Comparison of ENCODE assay signal across 19 cellular contexts in genomic region chr7:101486056-101486763, GRCh38.
DNase-seq lines count a peak whose midpoint lies in the region; ATAC-seq and TF ChIP-seq lines count a peak whose summit lies in the region.
"Had no signal": no experiment of that assay in that cellular context is flagged by ENCODE, and none has a peak within 500 bp of the region (broad histone marks: within the 10 kb centered on the region; RNA-seq: fewer than 3 reads in every experiment).

No MANE protein-coding gene starts in this region.

- no peaks in the 10 kb centered on the region for H3K9me2 ChIP-seq in MM.1S (replicated peaks; ENCODE audit: insufficient read depth, low read length)

- no peaks in the 10 kb centered on the region for H3K9me3 Mint-ChIP-seq in neural progenitor cell
- H3K9me3 Mint-ChIP-seq: stimulated activated naive CD8-positive, alpha-beta T cell treated with anti-CD3 and anti-CD28 coated beads, Interleukin-15, Interleukin-2, amounts not matched to agents 100 ng/mL and 50 ng/mL, for 24 hours had no signal

- no peak for TF ChIP-seq CTCF in neural progenitor cell (IDR thresholded peaks at IDR 0.05)
- no peak for TF ChIP-seq CTCF in MM.1S (IDR thresholded peaks at IDR 0.05; ENCODE audit: low read length)

- no peaks in the 10 kb centered on the region for H3K36me3 Mint-ChIP-seq in neural progenitor cell

- no peaks in the 10 kb centered on the region for H3K79me2 ChIP-seq in neural progenitor cell (ENCODE audit: low read depth)
- no peaks in the 10 kb centered on the region for H3K79me2 ChIP-seq in MM.1S (ENCODE audit: low read length)

- H3K27ac ChIP-seq in SJCRH30: peak overlapping the region; percentile 97
- peak overlapping the region; percentile 42 for H3K27ac ChIP-seq in neural progenitor cell
- H3K27ac ChIP-seq in MM.1S (ENCODE audit: low read length): no peak overlapping the region
- H3K27ac ChIP-seq: dorsolateral prefrontal cortex, neutrophil, skin epidermis, vagina, WERI-Rb-1 had no signal

- H3K4me1 ChIP-seq in SJCRH30 (peaks cover 35% of the 10 kb centered on the region), neural progenitor cell (peaks cover 19% of the 10 kb centered on the region), MM.1S (ENCODE audit: low read length) (no peaks in the 10 kb centered on the region)
- H3K4me1 ChIP-seq: vagina had no signal

- peaks cover 17% of the 10 kb centered on the region for H3K4me1 Mint-ChIP-seq in neural progenitor cell
- H3K4me1 Mint-ChIP-seq: B cell had no signal

- H3F3A ChIP-seq in neural progenitor cell (ENCODE audit: low read depth) (peaks cover 23% of the 10 kb centered on the region), MM.1S (ENCODE audit: insufficient read depth, low read length) (no peaks in the 10 kb centered on the region)

- H3K4me3 ChIP-seq in SJCRH30 (peak overlapping the region; percentile 45), neural progenitor cell (peak overlapping the region; percentile 17), MM.1S (ENCODE audit: low read length) (no peak overlapping the region)
- H3K4me3 ChIP-seq: dorsolateral prefrontal cortex, lung, skin epidermis had no signal

- peaks cover 5% of the 10 kb centered on the region for H4K20me1 ChIP-seq in neural progenitor cell (ENCODE audit: low read depth)
- H4K20me1 ChIP-seq in MM.1S (ENCODE audit: insufficient read depth, low read length): no peaks in the 10 kb centered on the region

- no peaks in the 10 kb centered on the region for H3K27me3 Mint-ChIP-seq in neural progenitor cell (ENCODE audit: insufficient read depth, low read depth)

- H3K27ac Mint-ChIP-seq in neural progenitor cell: no peak overlapping the region
- H3K27ac Mint-ChIP-seq: B cell; stimulated activated naive CD8-positive, alpha-beta T cell treated with anti-CD3 and anti-CD28 coated beads, Interleukin-15, Interleukin-2, amounts not matched to agents 100 ng/mL and 50 ng/mL, for 24 hours had no signal

- H3K9ac ChIP-seq in neural progenitor cell (no peak overlapping the region), MM.1S (ENCODE audit: low read length) (no peak overlapping the region)

- ATAC-seq in HG02981 (IDR thresholded peaks at IDR 0.05; ENCODE audit: unreplicated experiment): no peak

- peak; percentile 84 for DNase-seq in ELF-1 (ENCODE audit: low read depth, low spot score)
- peak; percentile 82 to 88 for DNase-seq in SJCRH30
- DNase-seq in fibroblast of the conjunctiva (ENCODE audit: low read depth): peak; percentile 9
- DNase-seq in neural progenitor cell (ENCODE audit: low spot score): peak; percentile 79
- DNase-seq in GOT3 (lab: John Stamatoyannopoulos, UW): no peak
- DNase-seq in activated CD4-positive, alpha-beta T cell treated with anti-CD3 and anti-CD28 coated beads, Interleukin-2, amount 50 U/mL, for 4 hours: no peak
- no peak for DNase-seq in MM.1S
- DNase-seq: activated effector memory CD4-positive, alpha-beta T cell treated with anti-CD3 and anti-CD28 coated beads, Interleukin-2, amount 50 U/mL, for 16 hours; DMS79 treated with DMSO at 0.1 percent for 48 hours; dorsolateral prefrontal cortex; NCI-H1694 treated with DMSO at 0.1 percent for 48 hours; WERI-Rb-1 had no signal

- H3K36me3 ChIP-seq in SJCRH30 (no peaks in the 10 kb centered on the region), neural progenitor cell (no peaks in the 10 kb centered on the region), MM.1S (replicated peaks; ENCODE audit: insufficient read depth, low read length) (no peaks in the 10 kb centered on the region)
- H3K36me3 ChIP-seq: neutrophil, vagina, WERI-Rb-1 had no signal

- H3K4me3 Mint-ChIP-seq in neural progenitor cell: no peak overlapping the region
- H3K4me3 Mint-ChIP-seq: B cell; stimulated activated naive CD8-positive, alpha-beta T cell treated with anti-CD3 and anti-CD28 coated beads, Interleukin-15, Interleukin-2, amounts not matched to agents 100 ng/mL and 50 ng/mL, for 24 hours had no signal

- H3K9me3 ChIP-seq in SJCRH30 (replicated peaks) (no peaks in the 10 kb centered on the region), neural progenitor cell (ENCODE audit: low read depth) (no peaks in the 10 kb centered on the region), MM.1S (replicated peaks; ENCODE audit: insufficient read depth, low read length) (no peaks in the 10 kb centered on the region)
- H3K9me3 ChIP-seq: neutrophil, vagina had no signal

- peak overlapping the region; percentile 68 for H3K4me2 ChIP-seq in neural progenitor cell
- no peak overlapping the region for H3K4me2 ChIP-seq in MM.1S (ENCODE audit: low read depth, low read length)

- H2AFZ ChIP-seq in neural progenitor cell (replicated peaks): peak overlapping the region; percentile 37
- no peak overlapping the region for H2AFZ ChIP-seq in MM.1S (ENCODE audit: low read length)

- H3K27me3 ChIP-seq in SJCRH30 (no peaks in the 10 kb centered on the region), neural progenitor cell (no peaks in the 10 kb centered on the region), MM.1S (replicated peaks; ENCODE audit: insufficient read depth, low read length) (peaks cover 64% of the 10 kb centered on the region)
- H3K27me3 ChIP-seq: neutrophil, vagina had no signal

Comparison
In these comparisons a context has a peak if more than half of its experiments do, and no peak if none do; other contexts are left out.
1. DNase-seq: peak in ELF-1 (single experiment), SJCRH30 (2 of 2), fibroblast of the conjunctiva (single experiment) and neural progenitor cell (single experiment); none in GOT3 (single experiment), activated CD4-positive, alpha-beta T cell treated with anti-CD3 and anti-CD28 coated beads, Interleukin-2, amount 50 U/mL, for 4 hours (0 of 2) and MM.1S (single experiment).